In genomic region chr2:159712929-159713575, GRCh38 we compare ENCODE assay signal across 8 cellular contexts. TPM values are rescaled to one million over a fixed set of nuclear protein-coding genes. Genes with fewer than 3 reads are reported as not detected.
DNase-seq lines count a peak whose midpoint lies in the region; ATAC-seq, FAIRE-seq and TF ChIP-seq lines count a peak whose summit lies in the region.

No MANE protein-coding gene starts in this region.

- no peak for FAIRE-seq in D721Med (lab: Jason Lieb, UNC)

- ATAC-seq in GM19463 (IDR thresholded peaks at IDR 0.05; ENCODE audit: unreplicated experiment): peak; percentile 2
- ATAC-seq in left colon: peak; percentile 32

- H3K36me3 Mint-ChIP-seq in brain: peaks cover 57% of the 10 kb centered on the region

- peak overlapping the region; percentile 94 to 100 (median 100) for H3K27ac Mint-ChIP-seq in brain

- intact Hi-C loops in left colon (cut with DNase I, micrococcal nuclease): loop anchor here in 1 of 2 donors (5.0 kb wide), 1 partner anchor 101 kb away; no protein-coding TSS in a partner anchor

- H3K27me3 Mint-ChIP-seq in brain: peaks cover 10% of the 10 kb centered on the region

- peaks cover 54% of the 10 kb centered on the region for H3K4me1 Mint-ChIP-seq in brain

- H3K4me3 Mint-ChIP-seq in brain: peak overlapping the region; percentile 89 to 100 (median 99)

- H3K4me3 ChIP-seq in LNCaP clone FGC (ENCODE audit: low read depth, low read length): peak overlapping the region; percentile 97

- DNase-seq in CD1c-positive myeloid dendritic cell (ENCODE audit: extremely low spot score) (peak; percentile 45), LNCaP clone FGC (ENCODE audit: low read depth) (no peak), left colon (no peak), superior temporal gyrus (ENCODE audit: extremely low spot score) (peak; percentile 53), D721Med (ENCODE audit: insufficient read length, low spot score) (no peak), NCI-H774 (lab: John Stamatoyannopoulos, UW) (no peak)

- TF ChIP-seq CTCF in LNCaP clone FGC (IDR thresholded peaks at IDR 0.05; ENCODE audit: control insufficient read depth, extremely low read depth, insufficient read depth) (no peak), brain (conservative IDR thresholded peaks at IDR 0.05) (no peak), D721Med (IDR thresholded peaks at IDR 0.05; ENCODE audit: insufficient read depth, missing control alignments) (no peak)

- peaks cover 0 to 2% (median 0%) of the 10 kb centered on the region in 5 experiments for H3K9me3 Mint-ChIP-seq in brain

RNA-seq across cellular contexts. Expression of gene MARCHF7, which starts 0.7 kb away (rescaled TPM):
- 13.1 TPM for polyA plus RNA-seq in brain (ENCODE audit: insufficient read depth, low read depth, low replicate concordance)
- total RNA-seq in left colon: 10 to 100 TPM; 56.5 to 73.3 TPM

Comparison
In these comparisons a context has a peak if more than half of its experiments do, and no peak if none do; other contexts are left out.
1. DNase-seq: peak in CD1c-positive myeloid dendritic cell (single experiment) and superior temporal gyrus (single experiment); none in LNCaP clone FGC (single experiment), left colon (0 of 2), D721Med (single experiment) and NCI-H774 (single experiment).